3 cellular contexts compared by ENCODE assay signal in genomic region chr15:44770715-44771114, GRCh38. TPM values are rescaled to one million over a fixed set of nuclear protein-coding genes. Genes with fewer than 3 reads are reported as not detected.
"Had no signal": no experiment of that assay in that cellular context is flagged by ENCODE, and none has a peak within 500 bp of the region (broad histone marks: within the 10 kb centered on the region; RNA-seq: fewer than 3 reads in every experiment).

No MANE protein-coding gene starts in this region.

RNA-seq across cellular contexts. Expression of gene PATL2, which starts 59.6 kb away (rescaled TPM):
- total RNA-seq: ascending aorta, bronchial epithelial cell, chondrocyte had no signal
